In the genomic region with DNA sequence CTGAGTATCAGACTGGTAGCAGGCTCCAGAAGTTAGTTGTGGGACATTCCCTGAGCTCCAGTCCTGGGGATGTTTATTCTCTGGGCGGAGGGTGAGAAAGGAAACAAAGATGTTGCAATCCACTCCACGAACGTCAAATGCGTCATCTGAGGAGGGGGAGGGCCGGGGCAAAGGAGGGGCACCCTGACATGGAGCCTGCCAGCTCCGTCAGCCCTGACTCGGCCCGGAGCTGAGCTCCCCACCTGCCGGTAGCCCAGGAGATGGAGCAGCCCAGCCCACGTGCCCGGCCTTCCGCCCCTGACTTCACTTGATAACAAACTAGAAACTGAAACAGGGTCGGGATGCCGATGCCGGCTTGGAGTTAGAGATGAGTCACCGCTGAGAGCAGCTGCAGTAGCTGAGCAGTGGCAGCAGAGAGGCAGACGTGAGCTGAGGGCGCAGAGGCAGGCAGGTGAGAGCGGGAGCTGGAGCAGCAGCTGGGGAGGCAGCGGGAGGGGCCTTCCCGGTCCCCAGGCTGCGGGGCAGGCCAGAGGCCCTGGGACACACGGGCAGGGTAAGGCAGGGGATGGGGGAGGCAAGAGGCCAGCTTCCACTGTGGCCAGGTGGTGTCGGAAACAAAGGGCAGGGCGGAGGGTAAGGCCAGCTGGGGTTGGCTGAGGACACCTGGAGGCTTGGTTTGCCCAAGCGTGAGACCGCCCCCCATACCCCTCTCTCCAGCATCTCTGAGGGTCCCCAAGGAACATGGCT, we compare ENCODE assay signal across 1 cellular context.
TF ChIP-seq lines count a peak whose summit lies in the region.

Gene ISG20 (plus strand): TSS at position 391 of the 747 bp plus-strand sequence. CDS start 351 bp downstream, at position 742.

TF ChIP-seq in A549, 52 proteins besides CTCF, POLR2A, EP300 and RAD21 (continued from another document):
- peak; percentile 72; the same call in 2 of the 3 replicates for TF ChIP-seq BCL3 (IDR thresholded peaks at IDR 0.05)
- 0 out of 2 replicates have a peak, but pooled peaks have one; percentile 30 for TF ChIP-seq HEYL (CRISPR knock-in tag; IDR thresholded peaks at IDR 0.05)
- TF ChIP-seq MAZ (IDR thresholded peaks at IDR 0.05; ENCODE audit: borderline replicate concordance, low read depth, low read length), result peak; percentile 66; the same call in 1 of the 2 replicates
- TF ChIP-seq HOXB13 (CRISPR knock-in tag; IDR thresholded peaks at IDR 0.05; ENCODE audit: low read depth), result peak; percentile 71; the same call in 1 of the 2 replicates
- peak; percentile 75; the same call in 1 of the 2 replicates for TF ChIP-seq JUNB (IDR thresholded peaks at IDR 0.05)
- TF ChIP-seq HOXB5 (CRISPR knock-in tag; IDR thresholded peaks at IDR 0.05), result 0 out of 2 replicates have a peak, but pooled peaks have one; percentile 39
- no peak for TF ChIP-seq CBX8 (IDR thresholded peaks at IDR 0.05)
- no peak for TF ChIP-seq EHMT2 (IDR thresholded peaks at IDR 0.05; ENCODE audit: low read depth)
- TF ChIP-seq MYC (IDR thresholded peaks at IDR 0.05; ENCODE audit: borderline replicate concordance, low read length), result peak; percentile 95
- no peak for TF ChIP-seq KDM1A (IDR thresholded peaks at IDR 0.05; ENCODE audit: low read depth)
- TF ChIP-seq RARB (CRISPR knock-in tag; IDR thresholded peaks at IDR 0.05), result no peak
- no peak for TF ChIP-seq CBX2 (IDR thresholded peaks at IDR 0.05; ENCODE audit: borderline replicate concordance, low read depth)
- no peak; the same call in none of the 2 replicates for TF ChIP-seq EHF (CRISPR knock-in tag; IDR thresholded peaks at IDR 0.05)
- TF ChIP-seq, protein P1, sequence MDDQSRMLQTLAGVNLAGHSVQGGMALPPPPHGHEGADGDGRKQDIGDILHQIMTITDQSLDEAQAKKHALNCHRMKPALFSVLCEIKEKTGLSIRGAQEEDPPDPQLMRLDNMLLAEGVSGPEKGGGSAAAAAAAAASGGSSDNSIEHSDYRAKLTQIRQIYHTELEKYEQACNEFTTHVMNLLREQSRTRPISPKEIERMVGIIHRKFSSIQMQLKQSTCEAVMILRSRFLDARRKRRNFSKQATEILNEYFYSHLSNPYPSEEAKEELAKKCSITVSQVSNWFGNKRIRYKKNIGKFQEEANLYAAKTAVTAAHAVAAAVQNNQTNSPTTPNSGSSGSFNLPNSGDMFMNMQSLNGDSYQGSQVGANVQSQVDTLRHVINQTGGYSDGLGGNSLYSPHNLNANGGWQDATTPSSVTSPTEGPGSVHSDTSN (IDR thresholded peaks at IDR 0.05), result no peak
- no peak for TF ChIP-seq NFE2L2 (conservative IDR thresholded peaks at IDR 0.05; ENCODE audit: low read length)
- TF ChIP-seq, protein P2, sequence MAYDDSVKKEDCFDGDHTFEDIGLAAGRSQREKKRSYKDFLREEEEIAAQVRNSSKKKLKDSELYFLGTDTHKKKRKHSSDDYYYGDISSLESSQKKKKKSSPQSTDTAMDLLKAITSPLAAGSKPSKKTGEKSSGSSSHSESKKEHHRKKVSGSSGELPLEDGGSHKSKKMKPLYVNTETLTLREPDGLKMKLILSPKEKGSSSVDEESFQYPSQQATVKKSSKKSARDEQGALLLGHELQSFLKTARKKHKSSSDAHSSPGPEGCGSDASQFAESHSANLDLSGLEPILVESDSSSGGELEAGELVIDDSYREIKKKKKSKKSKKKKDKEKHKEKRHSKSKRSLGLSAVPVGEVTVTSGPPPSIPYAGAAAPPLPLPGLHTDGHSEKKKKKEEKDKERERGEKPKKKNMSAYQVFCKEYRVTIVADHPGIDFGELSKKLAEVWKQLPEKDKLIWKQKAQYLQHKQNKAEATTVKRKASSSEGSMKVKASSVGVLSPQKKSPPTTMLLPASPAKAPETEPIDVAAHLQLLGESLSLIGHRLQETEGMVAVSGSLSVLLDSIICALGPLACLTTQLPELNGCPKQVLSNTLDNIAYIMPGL (CRISPR knock-in tag; IDR thresholded peaks at IDR 0.05; ENCODE audit: borderline replicate concordance), result no peak
- peak; percentile 77; the same call in 1 of the 2 replicates for TF ChIP-seq E2F6 (IDR thresholded peaks at IDR 0.05; ENCODE audit: borderline replicate concordance, low read depth)
- TF ChIP-seq JUN (IDR thresholded peaks at IDR 0.05), result peak; percentile 92 to 93
- TF ChIP-seq, protein P3, sequence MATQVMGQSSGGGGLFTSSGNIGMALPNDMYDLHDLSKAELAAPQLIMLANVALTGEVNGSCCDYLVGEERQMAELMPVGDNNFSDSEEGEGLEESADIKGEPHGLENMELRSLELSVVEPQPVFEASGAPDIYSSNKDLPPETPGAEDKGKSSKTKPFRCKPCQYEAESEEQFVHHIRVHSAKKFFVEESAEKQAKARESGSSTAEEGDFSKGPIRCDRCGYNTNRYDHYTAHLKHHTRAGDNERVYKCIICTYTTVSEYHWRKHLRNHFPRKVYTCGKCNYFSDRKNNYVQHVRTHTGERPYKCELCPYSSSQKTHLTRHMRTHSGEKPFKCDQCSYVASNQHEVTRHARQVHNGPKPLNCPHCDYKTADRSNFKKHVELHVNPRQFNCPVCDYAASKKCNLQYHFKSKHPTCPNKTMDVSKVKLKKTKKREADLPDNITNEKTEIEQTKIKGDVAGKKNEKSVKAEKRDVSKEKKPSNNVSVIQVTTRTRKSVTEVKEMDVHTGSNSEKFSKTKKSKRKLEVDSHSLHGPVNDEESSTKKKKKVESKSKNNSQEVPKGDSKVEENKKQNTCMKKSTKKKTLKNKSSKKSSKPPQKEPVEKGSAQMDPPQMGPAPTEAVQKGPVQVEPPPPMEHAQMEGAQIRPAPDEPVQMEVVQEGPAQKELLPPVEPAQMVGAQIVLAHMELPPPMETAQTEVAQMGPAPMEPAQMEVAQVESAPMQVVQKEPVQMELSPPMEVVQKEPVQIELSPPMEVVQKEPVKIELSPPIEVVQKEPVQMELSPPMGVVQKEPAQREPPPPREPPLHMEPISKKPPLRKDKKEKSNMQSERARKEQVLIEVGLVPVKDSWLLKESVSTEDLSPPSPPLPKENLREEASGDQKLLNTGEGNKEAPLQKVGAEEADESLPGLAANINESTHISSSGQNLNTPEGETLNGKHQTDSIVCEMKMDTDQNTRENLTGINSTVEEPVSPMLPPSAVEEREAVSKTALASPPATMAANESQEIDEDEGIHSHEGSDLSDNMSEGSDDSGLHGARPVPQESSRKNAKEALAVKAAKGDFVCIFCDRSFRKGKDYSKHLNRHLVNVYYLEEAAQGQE (IDR thresholded peaks at IDR 0.05), result no peak
- TF ChIP-seq, protein P4, sequence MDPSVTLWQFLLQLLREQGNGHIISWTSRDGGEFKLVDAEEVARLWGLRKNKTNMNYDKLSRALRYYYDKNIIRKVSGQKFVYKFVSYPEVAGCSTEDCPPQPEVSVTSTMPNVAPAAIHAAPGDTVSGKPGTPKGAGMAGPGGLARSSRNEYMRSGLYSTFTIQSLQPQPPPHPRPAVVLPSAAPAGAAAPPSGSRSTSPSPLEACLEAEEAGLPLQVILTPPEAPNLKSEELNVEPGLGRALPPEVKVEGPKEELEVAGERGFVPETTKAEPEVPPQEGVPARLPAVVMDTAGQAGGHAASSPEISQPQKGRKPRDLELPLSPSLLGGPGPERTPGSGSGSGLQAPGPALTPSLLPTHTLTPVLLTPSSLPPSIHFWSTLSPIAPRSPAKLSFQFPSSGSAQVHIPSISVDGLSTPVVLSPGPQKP (IDR thresholded peaks at IDR 0.05; ENCODE audit: low read depth, low read length), result no peak
- peak; percentile 62 for TF ChIP-seq BHLHE40 (IDR thresholded peaks at IDR 0.05; ENCODE audit: low read depth, low read length)
- peak; percentile 98 to 100 for TF ChIP-seq CEBPB (IDR thresholded peaks at IDR 0.05)
- no peak for TF ChIP-seq CHD4 (IDR thresholded peaks at IDR 0.05; ENCODE audit: borderline replicate concordance)
- 0 out of 2 replicates have a peak, but pooled peaks have one; percentile 59 for TF ChIP-seq TFCP2L1 (CRISPR knock-in tag; IDR thresholded peaks at IDR 0.05)
- TF ChIP-seq PHF8 (IDR thresholded peaks at IDR 0.05; ENCODE audit: borderline replicate concordance, low read depth), result no peak
- peak; percentile 34; the same call in 1 of the 2 replicates for TF ChIP-seq NPAS2 (CRISPR knock-in tag; IDR thresholded peaks at IDR 0.05; ENCODE audit: borderline replicate concordance)
- no peak for TF ChIP-seq FOSB (CRISPR knock-in tag; IDR thresholded peaks at IDR 0.05)
- peak; percentile 72; the same call in 1 of the 2 replicates for TF ChIP-seq FOXS1 (CRISPR knock-in tag; IDR thresholded peaks at IDR 0.05)
- peak; percentile 62; the same call in 1 of the 2 replicates for TF ChIP-seq ATOH8 (CRISPR knock-in tag; IDR thresholded peaks at IDR 0.05; ENCODE audit: low read depth)
- TF ChIP-seq ZC3H11A (IDR thresholded peaks at IDR 0.05), result no peak
- peak; percentile 29; the same call in 1 of the 2 replicates for TF ChIP-seq HOXA7 (CRISPR knock-in tag; IDR thresholded peaks at IDR 0.05)
- TF ChIP-seq RFX5 (IDR thresholded peaks at IDR 0.05), result 0 out of 2 replicates have a peak, but pooled peaks have one; percentile 36
- TF ChIP-seq CHD2 (IDR thresholded peaks at IDR 0.05; ENCODE audit: low read length, partially characterized antibody), result peak; percentile 53
- TF ChIP-seq ZSCAN20 (CRISPR knock-in tag; IDR thresholded peaks at IDR 0.05), result peak; percentile 11; the same call in 1 of the 2 replicates
- TF ChIP-seq SMC3 (IDR thresholded peaks at IDR 0.05), result peak; percentile 46; the same call in 2 of the 3 replicates
- TF ChIP-seq MAX (IDR thresholded peaks at IDR 0.05), result peak; percentile 99
TF ChIP-seq in A549: peak in this region for 27.
